Comparison of ENCODE assay signal across 1 cellular context in genomic region chr16:3190949-3191353, GRCh38.
TF ChIP-seq lines count a peak whose summit lies in the region.

No MANE protein-coding gene starts in this region.

TF ChIP-seq in HepG2, 621 proteins besides CTCF, POLR2A, EP300 and RAD21:
- TF ChIP-seq ZNF777 (CRISPR knock-in tag; IDR thresholded peaks at IDR 0.05) (0 out of 2 replicates have a peak, but pooled peaks have one; percentile 9), ZNF12 (CRISPR knock-in tag; IDR thresholded peaks at IDR 0.05) (no peak), U2AF1 (optimal IDR thresholded peaks at IDR 0.05; ENCODE audit: low read depth, low read length) (no peak), PITX1 (CRISPR knock-in tag; IDR thresholded peaks at IDR 0.05) (0 out of 2 replicates have a peak, but pooled peaks have one; percentile 3), ZNF510 (CRISPR knock-in tag; IDR thresholded peaks at IDR 0.05; ENCODE audit: low read depth) (0 out of 2 replicates have a peak, but pooled peaks have one; percentile 5), ISL2 (CRISPR knock-in tag; IDR thresholded peaks at IDR 0.05) (no peak), TARDBP (CRISPR knock-in tag; IDR thresholded peaks at IDR 0.05) (0 out of 2 replicates have a peak, but pooled peaks have one; percentile 11), ZNF343 (CRISPR knock-in tag; IDR thresholded peaks at IDR 0.05) (0 out of 2 replicates have a peak, but pooled peaks have one; percentile 9), ZNF513 (CRISPR knock-in tag; conservative IDR thresholded peaks at IDR 0.05) (0 out of 2 replicates have a peak, but pooled peaks have one; percentile 40), HINFP (CRISPR knock-in tag; IDR thresholded peaks at IDR 0.05; ENCODE audit: low read depth) (0 out of 2 replicates have a peak, but pooled peaks have one; percentile 17), NFKB2 (CRISPR knock-in tag; IDR thresholded peaks at IDR 0.05; ENCODE audit: borderline replicate concordance) (0 out of 2 replicates have a peak, but pooled peaks have one; percentile 9), SOX13 (IDR thresholded peaks at IDR 0.05) (no peak), SOX13 (CRISPR knock-in tag; conservative IDR thresholded peaks at IDR 0.05 in 1 of 2, IDR thresholded peaks at IDR 0.05 in 1 of 2) (no peak), RARG (CRISPR knock-in tag; IDR thresholded peaks at IDR 0.05; ENCODE audit: low read depth) (no peak), KLF12 (CRISPR knock-in tag; IDR thresholded peaks at IDR 0.05; ENCODE audit: borderline replicate concordance) (peak; percentile 34; the same call in 1 of the 2 replicates), ZNF652 (CRISPR knock-in tag; IDR thresholded peaks at IDR 0.05; ENCODE audit: borderline replicate concordance, low read depth) (peak; percentile 24; the same call in 1 of the 2 replicates), IKZF5 (CRISPR knock-in tag; IDR thresholded peaks at IDR 0.05) (peak; percentile 23; the same call in 1 of the 2 replicates), HDAC1 (CRISPR knock-in tag; IDR thresholded peaks at IDR 0.05) (peak; percentile 16; the same call in 1 of the 2 replicates), ASH2L (IDR thresholded peaks at IDR 0.05; ENCODE audit: insufficient read length, low read depth, low read length) (peak; percentile 53)
